Comparison of ENCODE assay signal across 8 cellular contexts in genomic region chr4:39636786-39637185, GRCh38. TPM values are rescaled to one million over a fixed set of nuclear protein-coding genes. Genes with fewer than 3 reads are reported as not detected.
DNase-seq lines count a peak whose midpoint lies in the region; ATAC-seq lines count a peak whose summit lies in the region.

No MANE protein-coding gene starts in this region.

- intact Hi-C loops in activated CD4-positive, alpha-beta T cell treated with anti-CD3 and anti-CD28 coated beads, Interleukin-2, amount 10 ng/mL, durations not matched to agents 24 days and 14 days (cut with micrococcal nuclease): loop anchor here (5.0 to 10.0 kb wide), 3 partner anchors 282 to 454 kb away; partner anchors contain the start of genes N4BP2 and WDR19

- H3K4me3 Mint-ChIP-seq in activated CD4-positive, alpha-beta T cell treated with anti-CD3 and anti-CD28 coated beads, Interleukin-2, amount 10 ng/mL, durations not matched to agents 24 days and 14 days: no peak overlapping the region

- ATAC-seq in HG02852 (IDR thresholded peaks at IDR 0.05; ENCODE audit: unreplicated experiment): no peak

- H3K36me3 Mint-ChIP-seq in activated CD4-positive, alpha-beta T cell treated with anti-CD3 and anti-CD28 coated beads, Interleukin-2, amount 10 ng/mL, durations not matched to agents 24 days and 14 days (ENCODE audit: low read depth): no peaks in the 10 kb centered on the region

- H3K4me3 ChIP-seq in iPS-20b (ENCODE audit: low read length) (peak overlapping the region; percentile 73), stomach smooth muscle (ENCODE audit: low read length in 2 of 2) (peak overlapping the region; percentile 83 to 94)

- H3K27ac ChIP-seq in iPS-20b (ENCODE audit: low read length) (peak overlapping the region; percentile 24), stomach smooth muscle (ENCODE audit: low read length) (peak overlapping the region; percentile 96)

- no peaks in the 10 kb centered on the region for H3K9me3 ChIP-seq in iPS-20b (ENCODE audit: insufficient read depth, low read depth, low read length)
- no peaks in the 10 kb centered on the region for H3K9me3 ChIP-seq in stomach smooth muscle (ENCODE audit: control insufficient read depth in 2 of 2, low read length in 2 of 2)

- H3K4me1 Mint-ChIP-seq in activated CD4-positive, alpha-beta T cell treated with anti-CD3 and anti-CD28 coated beads, Interleukin-2, amount 10 ng/mL, durations not matched to agents 24 days and 14 days: peaks cover 31% of the 10 kb centered on the region

- H3K27me3 ChIP-seq in iPS-20b (ENCODE audit: insufficient read depth, low read length) (no peaks in the 10 kb centered on the region), stomach smooth muscle (ENCODE audit: control insufficient read depth in 1 of 2, insufficient read depth in 2 of 2, low read length in 2 of 2) (no peaks in the 10 kb centered on the region)

- H3K36me3 ChIP-seq in iPS-20b (ENCODE audit: insufficient read depth, low read depth, low read length) (no peaks in the 10 kb centered on the region), stomach smooth muscle (ENCODE audit: control insufficient read depth in 2 of 2, insufficient read depth in 2 of 2, low read length in 2 of 2) (no peaks in the 10 kb centered on the region)

- peak; percentile 61 for DNase-seq in activated CD4-positive, alpha-beta T cell treated with anti-CD3 and anti-CD28 coated beads, Interleukin-2, amount 10 ng/mL, durations not matched to agents 24 days and 14 days
- DNase-seq in activated CD4-positive, alpha-beta T cell treated with anti-CD3 and anti-CD28 coated beads for 48 hours: no peak
- DNase-seq in activated gamma-delta T cell treated with anti-CD3 and anti-CD28 coated beads, Interleukin-2, amount 50 U/mL, for 16 hours (ENCODE audit: low read depth): peak; percentile 6
- no peak for DNase-seq in stimulated activated CD4-positive, alpha-beta T cell treated with anti-CD3 and anti-CD28 coated beads, Interleukin-1b, Interleukin-23, amount 100 ng/mL, for 48 hours
- no peak for DNase-seq in cerebellum (ENCODE audit: low spot score)

- no peak overlapping the region for H3K27ac Mint-ChIP-seq in activated CD4-positive, alpha-beta T cell treated with anti-CD3 and anti-CD28 coated beads, Interleukin-2, amount 10 ng/mL, durations not matched to agents 24 days and 14 days

- H3K27me3 Mint-ChIP-seq in activated CD4-positive, alpha-beta T cell treated with anti-CD3 and anti-CD28 coated beads, Interleukin-2, amount 10 ng/mL, durations not matched to agents 24 days and 14 days: peaks cover 28% of the 10 kb centered on the region

- no peaks in the 10 kb centered on the region for H3K9me3 Mint-ChIP-seq in activated CD4-positive, alpha-beta T cell treated with anti-CD3 and anti-CD28 coated beads, Interleukin-2, amount 10 ng/mL, durations not matched to agents 24 days and 14 days

- H3K4me1 ChIP-seq in iPS-20b (ENCODE audit: insufficient read depth, low read length) (peaks cover 34% of the 10 kb centered on the region), stomach smooth muscle (ENCODE audit: control insufficient read depth, insufficient read depth, low read length) (peaks cover 19% of the 10 kb centered on the region)

- H3K9ac ChIP-seq in iPS-20b (ENCODE audit: low read depth, low read length) (peak overlapping the region; percentile 82), stomach smooth muscle (ENCODE audit: low read length in 2 of 2) (peak overlapping the region; percentile 21 to 85)

RNA-seq across cellular contexts. Expression of gene SMIM14, which starts 1.9 kb away (rescaled TPM):
- 1.0 and 2.0 TPM in 2 replicates for total RNA-seq in activated CD4-positive, alpha-beta T cell treated with anti-CD3 and anti-CD28 coated beads, Interleukin-2, amount 10 ng/mL, durations not matched to agents 24 days and 14 days
- 24.4 TPM for total RNA-seq in cerebellum

Comparison
In these comparisons a context has a peak if more than half of its experiments do, and no peak if none do; other contexts are left out.
1. DNase-seq: peak in activated CD4-positive, alpha-beta T cell treated with anti-CD3 and anti-CD28 coated beads, Interleukin-2, amount 10 ng/mL, durations not matched to agents 24 days and 14 days (single experiment) and activated gamma-delta T cell treated with anti-CD3 and anti-CD28 coated beads, Interleukin-2, amount 50 U/mL, for 16 hours (single experiment); none in activated CD4-positive, alpha-beta T cell treated with anti-CD3 and anti-CD28 coated beads for 48 hours (single experiment), stimulated activated CD4-positive, alpha-beta T cell treated with anti-CD3 and anti-CD28 coated beads, Interleukin-1b, Interleukin-23, amount 100 ng/mL, for 48 hours (single experiment) and cerebellum (single experiment).